In genomic region chrX:131854586-131854985, GRCh38 we compare ENCODE assay signal across 15 cellular contexts.
DNase-seq lines count a peak whose midpoint lies in the region; ATAC-seq and TF ChIP-seq lines count a peak whose summit lies in the region.
"Had no signal": no experiment of that assay in that cellular context is flagged by ENCODE, and none has a peak within 500 bp of the region (broad histone marks: within the 10 kb centered on the region; RNA-seq: fewer than 3 reads in every experiment).

No MANE protein-coding gene starts in this region.

- no peaks in the 10 kb centered on the region for H3F3A ChIP-seq in Loucy (ENCODE audit: low read depth)

- no peak overlapping the region for H3K9ac ChIP-seq in Loucy (ENCODE audit: low read depth, low read length, poor library complexity, severe bottlenecking)

- H3K27ac ChIP-seq in naive thymus-derived CD4-positive, alpha-beta T cell (ENCODE audit: low read depth, low read length): no peak overlapping the region
- H3K27ac ChIP-seq: gastrocnemius medialis, spleen had no signal

- H3K9me3 ChIP-seq in Loucy (ENCODE audit: insufficient read depth, low read depth, low read length): no peaks in the 10 kb centered on the region
- H3K9me3 ChIP-seq in naive thymus-derived CD4-positive, alpha-beta T cell (ENCODE audit: control insufficient read depth in 2 of 3, low read length in 3 of 3): no peaks in the 10 kb centered on the region
- H3K9me3 ChIP-seq: gastrocnemius medialis, spleen had no signal

- peaks cover 11% of the 10 kb centered on the region for H3K27me3 Mint-ChIP-seq in brain
- no peaks in the 10 kb centered on the region for H3K27me3 Mint-ChIP-seq in naive thymus-derived CD4-positive, alpha-beta T cell
- H3K27me3 Mint-ChIP-seq: memory B cell had no signal

- no peak overlapping the region for H3K4me2 ChIP-seq in Loucy (ENCODE audit: low read depth, low read length, poor library complexity, severe bottlenecking)

- peaks cover 0 to 3% (median 0%) of the 10 kb centered on the region in 5 experiments for H3K9me3 Mint-ChIP-seq in brain
- no peaks in the 10 kb centered on the region for H3K9me3 Mint-ChIP-seq in naive thymus-derived CD4-positive, alpha-beta T cell
- H3K9me3 Mint-ChIP-seq: memory B cell had no signal

- no peaks in the 10 kb centered on the region for H3K36me3 Mint-ChIP-seq in brain
- H3K36me3 Mint-ChIP-seq in naive thymus-derived CD4-positive, alpha-beta T cell: no peaks in the 10 kb centered on the region
- H3K36me3 Mint-ChIP-seq: memory B cell had no signal

- CTCF ChIA-PET in naive thymus-derived CD4-positive, alpha-beta T cell (lab: Charles Lee): interaction anchor here (0.6 to 1.4 kb wide), 12 partner anchors 11 to 765 kb away, joined by 3 to 9 read pairs (median 4); partner anchors contain the start of gene RAP2C

- H2AFZ ChIP-seq in Loucy (ENCODE audit: low read length): no peak overlapping the region

- TF ChIP-seq CTCF in Loucy (conservative IDR thresholded peaks at IDR 0.05; ENCODE audit: low read length) (peak; percentile 52), brain (conservative IDR thresholded peaks at IDR 0.05) (peak; percentile 74 to 81)

- H3K36me3 ChIP-seq in Loucy (ENCODE audit: insufficient read depth, low read length): no peaks in the 10 kb centered on the region
- no peaks in the 10 kb centered on the region for H3K36me3 ChIP-seq in naive thymus-derived CD4-positive, alpha-beta T cell (ENCODE audit: control insufficient read depth in 2 of 3, insufficient read depth in 3 of 3, low read length in 3 of 3)
- H3K36me3 ChIP-seq: gastrocnemius medialis, spleen had no signal

- no peak overlapping the region for H3K4me3 Mint-ChIP-seq in brain
- no peak overlapping the region for H3K4me3 Mint-ChIP-seq in naive thymus-derived CD4-positive, alpha-beta T cell
- H3K4me3 Mint-ChIP-seq: memory B cell had no signal

- POLR2A ChIA-PET in naive thymus-derived CD4-positive, alpha-beta T cell (lab: Charles Lee): interaction anchor here (0.7 kb wide), 1 partner anchor 134 kb away, joined by 5 read pairs; no protein-coding TSS in a partner anchor

- no peak overlapping the region for H3K4me3 ChIP-seq in Loucy (ENCODE audit: low read length, poor library complexity, severe bottlenecking)
- H3K4me3 ChIP-seq in naive thymus-derived CD4-positive, alpha-beta T cell (ENCODE audit: low read length): no peak overlapping the region
- H3K4me3 ChIP-seq: gastrocnemius medialis, spleen had no signal

- H3K27me3 ChIP-seq in Loucy (ENCODE audit: insufficient read depth, low read length, poor library complexity, severe bottlenecking): no peaks in the 10 kb centered on the region
- no peaks in the 10 kb centered on the region for H3K27me3 ChIP-seq in naive thymus-derived CD4-positive, alpha-beta T cell (ENCODE audit: control insufficient read depth in 2 of 2, insufficient read depth in 2 of 2, low read length in 2 of 2)
- H3K27me3 ChIP-seq: gastrocnemius medialis had no signal

- no peak overlapping the region for H3K27ac Mint-ChIP-seq in brain
- H3K27ac Mint-ChIP-seq in naive thymus-derived CD4-positive, alpha-beta T cell: peak overlapping the region in 1 of 9 donors; percentile 70
- H3K27ac Mint-ChIP-seq: memory B cell had no signal

- H3K4me1 ChIP-seq in Loucy (ENCODE audit: insufficient read depth, low read length, poor library complexity, severe bottlenecking): no peaks in the 10 kb centered on the region
- H3K4me1 ChIP-seq in naive thymus-derived CD4-positive, alpha-beta T cell (ENCODE audit: control insufficient read depth in 2 of 2, insufficient read depth in 2 of 2, low read length in 2 of 2): no peaks in the 10 kb centered on the region
- H3K4me1 ChIP-seq: gastrocnemius medialis, spleen had no signal

- no peak for ATAC-seq in naive thymus-derived CD4-positive, alpha-beta T cell
- no peak for ATAC-seq in GM21390 (IDR thresholded peaks at IDR 0.05; ENCODE audit: unreplicated experiment)
- ATAC-seq in GM18861 (IDR thresholded peaks at IDR 0.05; ENCODE audit: unreplicated experiment): no peak
- ATAC-seq: gastrocnemius medialis had no signal

- DNase-seq in DMS53 treated with DMSO at 0.1 percent for 48 hours (lab: John Stamatoyannopoulos, UW; ENCODE audit: unreplicated experiment) (peak; percentile 17), DMS153 treated with DMSO at 0.1 percent for 48 hours (lab: John Stamatoyannopoulos, UW; ENCODE audit: unreplicated experiment) (no peak), NCI-H510A (lab: John Stamatoyannopoulos, UW) (no peak)
- DNase-seq in naive thymus-derived CD4-positive, alpha-beta T cell: peak in 5 of 9 donors; percentile 25 to 48 (median 36)
- DNase-seq: gastrocnemius medialis; GDM1; NCI-H1105 treated with DMSO at 0.1 percent for 48 hours; SIG-M5; spleen; stimulated activated naive CD4-positive, alpha-beta T cell treated with Interleukin-2 at 50 U/mL for 16 hours had no signal

- no peaks in the 10 kb centered on the region for H4K20me1 ChIP-seq in Loucy (ENCODE audit: insufficient read depth, low read length, poor library complexity, severe bottlenecking)

- no peaks in the 10 kb centered on the region for H3K9me2 ChIP-seq in Loucy (replicated peaks; ENCODE audit: low read depth, low read length)

- peaks cover 8% of the 10 kb centered on the region for H3K4me1 Mint-ChIP-seq in brain
- H3K4me1 Mint-ChIP-seq in naive thymus-derived CD4-positive, alpha-beta T cell: no peaks in the 10 kb centered on the region

- no peaks in the 10 kb centered on the region for H3K79me2 ChIP-seq in Loucy (ENCODE audit: insufficient read depth, low read length)

- intact Hi-C loops in naive thymus-derived CD4-positive, alpha-beta T cell (cut with micrococcal nuclease): loop anchor here in 1 of 2 donors (1.0 to 2.0 kb wide), 6 partner anchors 133 to 761 kb away; partner anchors contain the start of gene RAP2C

Comparison
In these comparisons a context has a peak if more than half of its experiments do, and no peak if none do; other contexts are left out.
1. DNase-seq: peak in DMS53 treated with DMSO at 0.1 percent for 48 hours (single experiment) and naive thymus-derived CD4-positive, alpha-beta T cell (5 of 9); none in DMS153 treated with DMSO at 0.1 percent for 48 hours (single experiment) and NCI-H510A (single experiment).